In genomic region chr9:110047955-110048472, GRCh38 we compare ENCODE assay signal across 8 cellular contexts.
A peak's percentile ranks its signal among the peaks of the same experiment; 100 is the strongest.
DNase-seq lines count a peak whose midpoint lies in the region; ATAC-seq, FAIRE-seq and TF ChIP-seq lines count a peak whose summit lies in the region.

No MANE protein-coding gene starts in this region.

- H2BK12ac ChIP-seq in H1 (ENCODE audit: low read depth, low read length): peak overlapping the region; percentile 99

- peaks cover 36% of the 10 kb centered on the region for H3K4me1 Mint-ChIP-seq in CD4-positive, alpha-beta T cell (ENCODE audit: low read depth)
- H3K4me1 Mint-ChIP-seq in natural killer cell treated with Interleukin-12 subunit alpha and Interleukin-12 subunit beta and Interleukin-15 and Interleukin-18, amount 100 ng/mL, for 72 hours (ENCODE audit: low read depth in 2 of 2): peaks cover 21 to 47% of the 10 kb centered on the region in 2 donors

- H4K20me1 ChIP-seq in H1 (replicated peaks in 1 of 2; ENCODE audit: control insufficient read depth in 1 of 2, insufficient read depth in 2 of 2, low read length in 2 of 2): peaks cover 5 to 8% of the 10 kb centered on the region in 2 experiments

- POLR2A ChIA-PET in CD4-positive, alpha-beta T cell (lab: Charles Lee): interaction anchor here (0.6 to 3.5 kb wide), 2 partner anchors 79 to 296 kb away, joined by 3 to 11 read pairs; no protein-coding TSS in a partner anchor
- POLR2A ChIA-PET in H1 (lab: Charles Lee; ENCODE audit: partially characterized antibody): interaction anchor here (0.9 to 2.0 kb wide), 7 partner anchors 13 to 77 kb away, joined by 3 to 7 read pairs (median 4); no protein-coding TSS in a partner anchor

- H3K4me1 ChIP-seq in SJSA1 (replicated peaks) (peaks cover 38% of the 10 kb centered on the region), H1 (replicated peaks in 1 of 4; ENCODE audit: control insufficient read depth in 3 of 4, insufficient read depth in 4 of 4, low read length in 3 of 4) (peaks cover 4 to 10% (median 7%) of the 10 kb centered on the region in 4 experiments; a peak in 6 of 7 replicates)

- H3K9me3 ChIP-seq in CD4-positive, alpha-beta T cell (ENCODE audit: control insufficient read depth, low read length): no peaks in the 10 kb centered on the region
- H3K9me3 ChIP-seq in SJSA1 (replicated peaks): no peaks in the 10 kb centered on the region
- H3K9me3 ChIP-seq in H1 (ENCODE audit: insufficient read depth in 2 of 2, low read depth in 1 of 2, low read length in 1 of 2): no peaks in the 10 kb centered on the region

- H4K91ac ChIP-seq in H1 (replicated peaks; ENCODE audit: insufficient read length, low read length): peak overlapping the region; percentile 99

- peaks cover 0 to 41% of the 10 kb centered on the region in 2 experiments; a peak in 2 of 4 replicates for H3K79me2 ChIP-seq in H1 (ENCODE audit: control insufficient read depth in 1 of 2, insufficient read depth in 2 of 2, low read length in 2 of 2)

- peak overlapping the region; percentile 96 for H2BK20ac ChIP-seq in H1 (ENCODE audit: low read length)

- H3K36me3 Mint-ChIP-seq in CD4-positive, alpha-beta T cell (ENCODE audit: low read depth): no peaks in the 10 kb centered on the region
- no peaks in the 10 kb centered on the region for H3K36me3 Mint-ChIP-seq in natural killer cell treated with Interleukin-12 subunit alpha and Interleukin-12 subunit beta and Interleukin-15 and Interleukin-18, amount 100 ng/mL, for 72 hours

- H3K27ac ChIP-seq in CD4-positive, alpha-beta T cell (ENCODE audit: low read depth, low read length): no peak overlapping the region
- no peak overlapping the region for H3K27ac ChIP-seq in SJSA1
- H3K27ac ChIP-seq in H1 (ENCODE audit: low read depth, low read length): peak overlapping the region; percentile 75; the same call in 1 of the 2 replicates

- peak overlapping the region; percentile 89 for H2AK5ac ChIP-seq in H1 (ENCODE audit: low read depth, low read length)

- H3K4me3 Mint-ChIP-seq in CD4-positive, alpha-beta T cell: peak overlapping the region; percentile 90
- peak overlapping the region; percentile 93 for H3K4me3 Mint-ChIP-seq in natural killer cell treated with Interleukin-12 subunit alpha and Interleukin-12 subunit beta and Interleukin-15 and Interleukin-18, amount 100 ng/mL, for 72 hours

- no peak for TF ChIP-seq EP300 in H1 (IDR thresholded peaks at IDR 0.05; ENCODE audit: borderline replicate concordance in 1 of 2, low read depth in 2 of 2, low read length in 2 of 2)

- intact Hi-C loops in CD4-positive, alpha-beta T cell (cut with DNase I, micrococcal nuclease): loop anchor here in 1 of 2 experiments (5.0 kb wide), 1 partner anchor 209 kb away; the partner anchor contains the start of gene TXN

- 0 out of 2 replicates have a peak overlapping the region, but pooled peaks have one; percentile 45 for H2AFZ ChIP-seq in H1 (ENCODE audit: low read length)

- H3K36me3 ChIP-seq in SJSA1 (peaks cover 14% of the 10 kb centered on the region), H1 (ENCODE audit: control insufficient read depth in 2 of 4, insufficient read depth in 4 of 4, low read length in 3 of 4) (no peaks in the 10 kb centered on the region)

- H4K8ac ChIP-seq in H1 (ENCODE audit: extremely low read depth, insufficient read depth, low read length): peak overlapping the region; percentile 95

- peaks cover 27% of the 10 kb centered on the region for H3K27me3 Mint-ChIP-seq in CD4-positive, alpha-beta T cell
- H3K27me3 Mint-ChIP-seq in natural killer cell treated with Interleukin-12 subunit alpha and Interleukin-12 subunit beta and Interleukin-15 and Interleukin-18, amount 100 ng/mL, for 72 hours: peaks cover 17 to 25% of the 10 kb centered on the region in 2 donors

- peak overlapping the region; percentile 93 for H2BK5ac ChIP-seq in H1 (ENCODE audit: low read depth, low read length)

- H3K9ac ChIP-seq in H1 (replicated peaks in 1 of 4; ENCODE audit: extremely low read depth in 1 of 4, low read depth in 3 of 4, low read length in 3 of 4): peak overlapping the region in 3 of 4 experiments; percentile 55 to 64 (median 58); a peak in 6 of 7 replicates

- no peak; a peak in 2 of 3 replicates for TF ChIP-seq POLR2A in H1 (IDR thresholded peaks at IDR 0.05; ENCODE audit: control extremely low read depth in 1 of 2, low read depth in 2 of 2, low read length in 2 of 2)

- H3K23me2 ChIP-seq in H1 (ENCODE audit: low read depth, low read length): peaks cover 16% of the 10 kb centered on the region

- CTCF ChIA-PET in CD4-positive, alpha-beta T cell (lab: Charles Lee): no interaction called here
- CTCF ChIA-PET in H1 (lab: Charles Lee; ENCODE audit: partially characterized antibody): interaction anchor here (0.9 to 2.0 kb wide), 8 partner anchors 9 to 95 kb away, joined by 3 to 6 read pairs (median 4); no protein-coding TSS in a partner anchor

- H3K4me3 ChIP-seq in SJSA1: peak overlapping the region; percentile 70
- H3K4me3 ChIP-seq in H1 (ENCODE audit: extremely low read depth in 1 of 4, insufficient read depth in 2 of 4, low read depth in 3 of 4, low read length in 4 of 4): peak overlapping the region; percentile 68 to 99 (median 86)

- H3K18ac ChIP-seq in H1 (ENCODE audit: extremely low read depth, low read length): peak overlapping the region; percentile 93

- peaks cover 2% of the 10 kb centered on the region for H3K9me3 Mint-ChIP-seq in CD4-positive, alpha-beta T cell
- H3K9me3 Mint-ChIP-seq in natural killer cell treated with Interleukin-12 subunit alpha and Interleukin-12 subunit beta and Interleukin-15 and Interleukin-18, amount 100 ng/mL, for 72 hours: no peaks in the 10 kb centered on the region

- 3% methylated on average over 30 of the region's 30 CpGs; no CpG with 5 or more reads in 1 of the 2 experiments for WGBS in H1 (ENCODE audit: extremely low coverage in 1 of 2, insufficient coverage in 1 of 2, insufficient read length in 1 of 2, insufficient replicate concordance in 2 of 2, low coverage in 1 of 2, low lambda C conversion rate in 2 of 2, missing lambda C conversion rate in 1 of 2), 2 experiments

- no peak for TF ChIP-seq RAD21 in H1 (IDR thresholded peaks at IDR 0.05 in 1 of 2, conservative IDR thresholded peaks at IDR 0.05 in 1 of 2; ENCODE audit: low read depth in 2 of 2, low read length in 2 of 2)

- H3K27me3 ChIP-seq in CD4-positive, alpha-beta T cell (ENCODE audit: control insufficient read depth, insufficient read depth, low read length): no peaks in the 10 kb centered on the region
- no peaks in the 10 kb centered on the region for H3K27me3 ChIP-seq in SJSA1 (replicated peaks)
- peaks cover 0 to 12% (median 7%) of the 10 kb centered on the region in 4 experiments; a peak in 4 of 7 replicates for H3K27me3 ChIP-seq in H1 (replicated peaks in 1 of 4; ENCODE audit: control insufficient read depth in 3 of 4, extremely low read depth in 1 of 4, insufficient read depth in 3 of 4, low read length in 3 of 4)

- peak overlapping the region; percentile 99 to 100 for H3K4me2 ChIP-seq in H1 (ENCODE audit: insufficient read depth in 1 of 2, low read depth in 2 of 2, low read length in 2 of 2)

- FAIRE-seq in H1 (lab: Jason Lieb, UNC): no peak

- H3K79me1 ChIP-seq in H1 (ENCODE audit: low read depth, low read length): no peaks in the 10 kb centered on the region

- H3K14ac ChIP-seq in H1 (ENCODE audit: insufficient read length): peak overlapping the region; percentile 100

- H3K27ac Mint-ChIP-seq in CD4-positive, alpha-beta T cell: peak overlapping the region; percentile 57
- H3K27ac Mint-ChIP-seq in natural killer cell treated with Interleukin-12 subunit alpha and Interleukin-12 subunit beta and Interleukin-15 and Interleukin-18, amount 100 ng/mL, for 72 hours: peak overlapping the region in 1 of 2 donors; percentile 30

- peak in 2 of 10 experiments; percentile 4 to 36 for DNase-seq in CD4-positive, alpha-beta T cell
- DNase-seq in SJSA1 (ENCODE audit: low read depth in 1 of 2, low spot score in 2 of 2) (peak in 1 of 2 experiments; percentile 39), H1 (ENCODE audit: low read depth in 1 of 2, low spot score in 2 of 2) (peak in 1 of 2 experiments; percentile 67), NCI-H2029 treated with DMSO at 0.1 percent for 48 hours (lab: John Stamatoyannopoulos, UW) (no peak), middle frontal gyrus (ENCODE audit: extremely low spot score, low spot score) (no peak)
- peak; percentile 63 for DNase-seq in natural killer cell treated with Interleukin-12 subunit alpha and Interleukin-12 subunit beta and Interleukin-15 and Interleukin-18, amount 100 ng/mL, for 72 hours (ENCODE audit: low spot score)

- peak overlapping the region; percentile 99 for H3K23ac ChIP-seq in H1 (ENCODE audit: insufficient read length)

- peak; percentile 60 for ATAC-seq in CD4-positive, alpha-beta T cell (ENCODE audit: poor library complexity)
- ATAC-seq in GM19043 (IDR thresholded peaks at IDR 0.05; ENCODE audit: low read depth, unreplicated experiment): peak; percentile 29
- ATAC-seq in HG03139 (IDR thresholded peaks at IDR 0.05; ENCODE audit: unreplicated experiment): peak; percentile 19
- peak; percentile 34 to 60 for ATAC-seq in natural killer cell treated with Interleukin-12 subunit alpha and Interleukin-12 subunit beta and Interleukin-15 and Interleukin-18, amount 100 ng/mL, for 72 hours

- H3K4ac ChIP-seq in H1 (replicated peaks; ENCODE audit: insufficient read length, low read depth, low read length): peak overlapping the region; percentile 92

- peak overlapping the region; percentile 78 for H4K5ac ChIP-seq in H1 (ENCODE audit: insufficient read length, low read depth, low read length)

- peak overlapping the region; percentile 73 for H3K56ac ChIP-seq in H1 (replicated peaks; ENCODE audit: insufficient read length, low read depth, low read length)

- H2BK15ac ChIP-seq in H1 (ENCODE audit: low read length): peak overlapping the region; percentile 88; the same call in 1 of the 2 replicates

- peak overlapping the region; percentile 88 for H2BK120ac ChIP-seq in H1 (replicated peaks; ENCODE audit: low read depth, low read length)

- no peak for TF ChIP-seq CTCF in CD4-positive, alpha-beta T cell (IDR thresholded peaks at IDR 0.05)
- TF ChIP-seq CTCF in H1 (IDR thresholded peaks at IDR 0.05; ENCODE audit: control extremely low read depth in 1 of 3, insufficient read depth in 1 of 3, low read depth in 1 of 3, low read length in 3 of 3): no peak

TF ChIP-seq in H1, 55 proteins besides CTCF, POLR2A, EP300 and RAD21 (continues in another document):
- peak; percentile 55 for TF ChIP-seq ASH2L (IDR thresholded peaks at IDR 0.05; ENCODE audit: low read length)
- TF ChIP-seq SP2 (IDR thresholded peaks at IDR 0.05; ENCODE audit: low read length): no peak
- TF ChIP-seq HDAC2 (IDR thresholded peaks at IDR 0.05; ENCODE audit: borderline replicate concordance in 1 of 2, low read depth in 2 of 2, low read length in 2 of 2): no peak
- 0 out of 2 replicates have a peak, but pooled peaks have one; percentile 22 for TF ChIP-seq SUZ12 (IDR thresholded peaks at IDR 0.05; ENCODE audit: low read length)
- TF ChIP-seq RBBP5 (IDR thresholded peaks at IDR 0.05; ENCODE audit: borderline replicate concordance, low read depth, low read length): peak; percentile 48
- peak; percentile 40 for TF ChIP-seq EZH2 (IDR thresholded peaks at IDR 0.05; ENCODE audit: low read depth, low read length, severe bottlenecking)
- TF ChIP-seq TAF1 (IDR thresholded peaks at IDR 0.05; ENCODE audit: low read depth, low read length): no peak
- 0 out of 4 replicates have a peak, but pooled peaks of 1 of the 2 experiments have one; percentile 1 for TF ChIP-seq SIN3A (conservative IDR thresholded peaks at IDR 0.05 in 1 of 2, IDR thresholded peaks at IDR 0.05 in 1 of 2; ENCODE audit: low read depth in 1 of 2, low read length in 2 of 2)
